Comparison of ENCODE assay signal across 16 cellular contexts in the genomic region with DNA sequence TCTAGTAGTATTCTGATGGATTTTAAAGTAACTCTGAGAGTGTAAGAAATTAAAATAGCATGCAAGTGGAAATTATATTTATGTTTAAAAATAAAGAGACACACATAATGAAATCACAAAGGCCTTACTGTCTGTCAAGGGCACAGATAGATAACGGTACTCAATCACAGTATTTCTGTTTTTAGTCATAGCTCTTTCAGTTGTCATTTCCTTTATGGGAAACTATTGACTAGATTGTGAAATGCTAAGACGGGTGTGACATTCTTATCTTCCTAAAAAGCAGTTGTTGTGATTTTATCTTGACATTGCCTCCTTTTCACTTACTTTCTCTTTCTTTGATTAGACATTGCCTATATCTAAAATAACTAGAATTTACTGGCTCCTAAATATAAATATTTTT.
DNase-seq lines count a peak whose midpoint lies in the region; ATAC-seq and TF ChIP-seq lines count a peak whose summit lies in the region.
"Had no signal": no experiment of that assay in that cellular context is flagged by ENCODE, and none has a peak within 500 bp of the region (broad histone marks: within the 10 kb centered on the region; RNA-seq: fewer than 3 reads in every experiment).

No MANE protein-coding gene starts in this region.

- peak; percentile 11 for DNase-seq in iris pigment epithelial cell (ENCODE audit: low read depth)
- DNase-seq in stimulated activated CD4-positive, alpha-beta T cell treated with anti-CD3 and anti-CD28 coated beads, Interleukin-2, amount 100 ng/mL, for 24 hours: no peak
- DNase-seq: activated naive CD4-positive, alpha-beta T cell treated with Interleukin-2 at 50 U/mL for 16 hours; brain microvascular endothelial cell; C1 segment of cervical spinal cord; NCI-H187; NCI-H524 treated with DMSO at 0.1 percent for 48 hours; stimulated activated CD4-positive, alpha-beta T cell treated with anti-CD3 and anti-CD28 coated beads, Interleukin-4, amount 100 ng/mL, for 1 hour; uterus had no signal

- ATAC-seq in GM18858 (IDR thresholded peaks at IDR 0.05; ENCODE audit: unreplicated experiment) (peak; percentile 82), GM21717 (IDR thresholded peaks at IDR 0.05; ENCODE audit: unreplicated experiment) (peak; percentile 73), HG03103 (IDR thresholded peaks at IDR 0.05; ENCODE audit: low read depth, unreplicated experiment) (peak; percentile 93), SK-N-SH treated with all-trans-retinoic acid at 6 μM for 48 hours (no peak), HG03097 (IDR thresholded peaks at IDR 0.05; ENCODE audit: low FRiP score, unreplicated experiment) (no peak)
- ATAC-seq: activated CD4-positive, CD25-positive, alpha-beta regulatory T cell treated with anti-CD3 and anti-CD28 coated beads, Interleukin-2, amount 50 U/mL, for 24 hours; stimulated activated memory B cell treated with anti-CD40 and anti-IgM and Interleukin-4, amounts not matched to agents 10 μg/mL and 1 μg/mL and 100 μg/mL, for 72 hours had no signal

TF ChIP-seq in SK-N-SH treated with all-trans-retinoic acid at 6 μM for 48 hours, 23 proteins besides CTCF, POLR2A, EP300 and RAD21:
- TF ChIP-seq ARNTL (CRISPR knock-in tag; IDR thresholded peaks at IDR 0.05; ENCODE audit: borderline replicate concordance, low read depth): no peak
- TF ChIP-seq ZFP3 (CRISPR knock-in tag; IDR thresholded peaks at IDR 0.05): no peak
- no peak for TF ChIP-seq ESRRG (CRISPR knock-in tag; IDR thresholded peaks at IDR 0.05)
- no peak for TF ChIP-seq ISL1 (CRISPR knock-in tag; IDR thresholded peaks at IDR 0.05)
- no peak for TF ChIP-seq TOX (CRISPR knock-in tag; IDR thresholded peaks at IDR 0.05; ENCODE audit: borderline replicate concordance)
- TF ChIP-seq BACH2 (CRISPR knock-in tag; IDR thresholded peaks at IDR 0.05; ENCODE audit: borderline replicate concordance): no peak
- TF ChIP-seq, protein P1, sequence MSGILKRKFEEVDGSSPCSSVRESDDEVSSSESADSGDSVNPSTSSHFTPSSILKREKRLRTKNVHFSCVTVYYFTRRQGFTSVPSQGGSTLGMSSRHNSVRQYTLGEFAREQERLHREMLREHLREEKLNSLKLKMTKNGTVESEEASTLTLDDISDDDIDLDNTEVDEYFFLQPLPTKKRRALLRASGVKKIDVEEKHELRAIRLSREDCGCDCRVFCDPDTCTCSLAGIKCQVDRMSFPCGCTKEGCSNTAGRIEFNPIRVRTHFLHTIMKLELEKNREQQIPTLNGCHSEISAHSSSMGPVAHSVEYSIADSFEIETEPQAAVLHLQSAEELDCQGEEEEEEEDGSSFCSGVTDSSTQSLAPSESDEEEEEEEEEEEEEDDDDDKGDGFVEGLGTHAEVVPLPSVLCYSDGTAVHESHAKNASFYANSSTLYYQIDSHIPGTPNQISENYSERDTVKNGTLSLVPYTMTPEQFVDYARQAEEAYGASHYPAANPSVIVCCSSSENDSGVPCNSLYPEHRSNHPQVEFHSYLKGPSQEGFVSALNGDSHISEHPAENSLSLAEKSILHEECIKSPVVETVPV (CRISPR knock-in tag; IDR thresholded peaks at IDR 0.05): no peak
- no peak for TF ChIP-seq OSR1 (CRISPR knock-in tag; IDR thresholded peaks at IDR 0.05)
- TF ChIP-seq, protein P2, sequence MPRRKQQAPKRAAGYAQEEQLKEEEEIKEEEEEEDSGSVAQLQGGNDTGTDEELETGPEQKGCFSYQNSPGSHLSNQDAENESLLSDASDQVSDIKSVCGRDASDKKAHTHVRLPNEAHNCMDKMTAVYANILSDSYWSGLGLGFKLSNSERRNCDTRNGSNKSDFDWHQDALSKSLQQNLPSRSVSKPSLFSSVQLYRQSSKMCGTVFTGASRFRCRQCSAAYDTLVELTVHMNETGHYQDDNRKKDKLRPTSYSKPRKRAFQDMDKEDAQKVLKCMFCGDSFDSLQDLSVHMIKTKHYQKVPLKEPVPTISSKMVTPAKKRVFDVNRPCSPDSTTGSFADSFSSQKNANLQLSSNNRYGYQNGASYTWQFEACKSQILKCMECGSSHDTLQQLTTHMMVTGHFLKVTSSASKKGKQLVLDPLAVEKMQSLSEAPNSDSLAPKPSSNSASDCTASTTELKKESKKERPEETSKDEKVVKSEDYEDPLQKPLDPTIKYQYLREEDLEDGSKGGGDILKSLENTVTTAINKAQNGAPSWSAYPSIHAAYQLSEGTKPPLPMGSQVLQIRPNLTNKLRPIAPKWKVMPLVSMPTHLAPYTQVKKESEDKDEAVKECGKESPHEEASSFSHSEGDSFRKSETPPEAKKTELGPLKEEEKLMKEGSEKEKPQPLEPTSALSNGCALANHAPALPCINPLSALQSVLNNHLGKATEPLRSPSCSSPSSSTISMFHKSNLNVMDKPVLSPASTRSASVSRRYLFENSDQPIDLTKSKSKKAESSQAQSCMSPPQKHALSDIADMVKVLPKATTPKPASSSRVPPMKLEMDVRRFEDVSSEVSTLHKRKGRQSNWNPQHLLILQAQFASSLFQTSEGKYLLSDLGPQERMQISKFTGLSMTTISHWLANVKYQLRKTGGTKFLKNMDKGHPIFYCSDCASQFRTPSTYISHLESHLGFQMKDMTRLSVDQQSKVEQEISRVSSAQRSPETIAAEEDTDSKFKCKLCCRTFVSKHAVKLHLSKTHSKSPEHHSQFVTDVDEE (CRISPR knock-in tag; IDR thresholded peaks at IDR 0.05): no peak
- no peak for TF ChIP-seq SNAI2 (CRISPR knock-in tag; IDR thresholded peaks at IDR 0.05)
- TF ChIP-seq ZC3H10 (CRISPR knock-in tag; IDR thresholded peaks at IDR 0.05): no peak
- TF ChIP-seq, protein P3, sequence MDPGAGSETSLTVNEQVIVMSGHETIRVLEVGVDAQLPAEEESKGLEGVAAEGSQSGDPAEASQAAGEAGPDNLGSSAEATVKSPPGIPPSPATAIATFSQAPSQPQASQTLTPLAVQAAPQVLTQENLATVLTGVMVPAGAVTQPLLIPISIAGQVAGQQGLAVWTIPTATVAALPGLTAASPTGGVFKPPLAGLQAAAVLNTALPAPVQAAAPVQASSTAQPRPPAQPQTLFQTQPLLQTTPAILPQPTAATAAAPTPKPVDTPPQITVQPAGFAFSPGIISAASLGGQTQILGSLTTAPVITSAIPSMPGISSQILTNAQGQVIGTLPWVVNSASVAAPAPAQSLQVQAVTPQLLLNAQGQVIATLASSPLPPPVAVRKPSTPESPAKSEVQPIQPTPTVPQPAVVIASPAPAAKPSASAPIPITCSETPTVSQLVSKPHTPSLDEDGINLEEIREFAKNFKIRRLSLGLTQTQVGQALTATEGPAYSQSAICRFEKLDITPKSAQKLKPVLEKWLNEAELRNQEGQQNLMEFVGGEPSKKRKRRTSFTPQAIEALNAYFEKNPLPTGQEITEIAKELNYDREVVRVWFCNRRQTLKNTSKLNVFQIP (CRISPR knock-in tag; IDR thresholded peaks at IDR 0.05; ENCODE audit: borderline replicate concordance, low read depth): no peak
- no peak for TF ChIP-seq ZNF565 (CRISPR knock-in tag; conservative IDR thresholded peaks at IDR 0.05; ENCODE audit: low read depth)
- TF ChIP-seq CSDC2 (CRISPR knock-in tag; IDR thresholded peaks at IDR 0.05): no peak
- TF ChIP-seq, protein P4, sequence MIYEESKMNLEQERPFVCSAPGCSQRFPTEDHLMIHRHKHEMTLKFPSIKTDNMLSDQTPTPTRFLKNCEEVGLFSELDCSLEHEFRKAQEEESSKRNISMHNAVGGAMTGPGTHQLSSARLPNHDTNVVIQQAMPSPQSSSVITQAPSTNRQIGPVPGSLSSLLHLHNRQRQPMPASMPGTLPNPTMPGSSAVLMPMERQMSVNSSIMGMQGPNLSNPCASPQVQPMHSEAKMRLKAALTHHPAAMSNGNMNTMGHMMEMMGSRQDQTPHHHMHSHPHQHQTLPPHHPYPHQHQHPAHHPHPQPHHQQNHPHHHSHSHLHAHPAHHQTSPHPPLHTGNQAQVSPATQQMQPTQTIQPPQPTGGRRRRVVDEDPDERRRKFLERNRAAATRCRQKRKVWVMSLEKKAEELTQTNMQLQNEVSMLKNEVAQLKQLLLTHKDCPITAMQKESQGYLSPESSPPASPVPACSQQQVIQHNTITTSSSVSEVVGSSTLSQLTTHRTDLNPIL (CRISPR knock-in tag; IDR thresholded peaks at IDR 0.05; ENCODE audit: low read depth): no peak
- TF ChIP-seq GLIS3 (CRISPR knock-in tag; IDR thresholded peaks at IDR 0.05): no peak
TF ChIP-seq in SK-N-SH treated with all-trans-retinoic acid at 6 μM for 48 hours: peak in this region for 0.

Comparison
In these comparisons a context has a peak if more than half of its experiments do, and no peak if none do; other contexts are left out.
1. ATAC-seq: peak in GM18858 (single experiment), GM21717 (single experiment) and HG03103 (single experiment); none in SK-N-SH treated with all-trans-retinoic acid at 6 μM for 48 hours (single experiment) and HG03097 (single experiment).